8 cellular contexts compared by ENCODE assay signal in the genomic region with DNA sequence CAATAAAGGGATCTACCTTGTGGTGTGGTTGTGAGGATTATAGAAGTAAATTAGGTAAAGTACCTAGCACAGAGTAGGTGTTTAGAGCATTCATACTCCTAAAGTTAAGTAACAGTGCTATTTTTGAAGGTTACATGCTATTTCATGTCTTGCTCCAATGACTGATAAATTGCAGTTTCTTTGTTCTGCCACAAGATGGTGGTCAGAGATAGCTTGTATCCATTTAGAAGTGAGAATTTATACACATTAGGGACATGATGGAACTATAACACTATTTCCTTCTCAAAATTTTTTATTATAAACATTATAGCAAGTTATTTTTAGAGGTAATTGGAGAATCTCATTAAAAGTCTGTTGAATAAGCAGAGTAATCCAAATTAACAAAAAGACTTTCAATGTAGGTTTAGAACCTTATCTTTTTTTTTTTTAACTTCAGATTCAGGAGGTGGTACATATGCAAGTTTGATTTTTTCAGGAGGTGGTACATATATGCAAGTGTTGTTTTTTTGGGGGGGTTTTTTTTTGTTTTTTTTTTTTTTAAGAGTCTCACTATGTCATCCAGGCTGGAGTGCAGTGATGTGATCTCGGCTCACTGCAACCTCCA. TPM values are rescaled to one million over a fixed set of nuclear protein-coding genes. Genes with fewer than 3 reads are reported as not detected.
DNase-seq lines count a peak whose midpoint lies in the region; ATAC-seq, FAIRE-seq and TF ChIP-seq lines count a peak whose summit lies in the region.

No MANE protein-coding gene starts in this region.

- no peak overlapping the region for H3K4me3 ChIP-seq in astrocyte of the spinal cord (ENCODE audit: low read depth, low read length)

- DNase-seq in COLO829 (ENCODE audit: low spot score) (peak; percentile 31), NCI-H146 treated with DMSO at 0.1 percent for 48 hours (lab: John Stamatoyannopoulos, UW; ENCODE audit: unreplicated experiment) (peak; percentile 12), astrocyte of the spinal cord (ENCODE audit: low read depth, low spot score) (peak; percentile 55), kidney glomerular epithelial cell (lab: John Stamatoyannopoulos, UW) (peak; percentile 43), urothelium cell line (ENCODE audit: low spot score) (peak; percentile 34), mucosa of gallbladder (ENCODE audit: low spot score) (no peak), COR-L47 (lab: John Stamatoyannopoulos, UW) (no peak)

- in situ Hi-C loops in astrocyte of the spinal cord (cut with HindIII; ENCODE audit: low sequenced_read_pairs): no loop called here

- FAIRE-seq in urothelium cell line (lab: Jason Lieb, UNC): no peak

- peak; percentile 61 for TF ChIP-seq CTCF in astrocyte of the spinal cord (IDR thresholded peaks at IDR 0.05; ENCODE audit: low read depth, low read length)

- ATAC-seq in GM18520 (IDR thresholded peaks at IDR 0.05; ENCODE audit: unreplicated experiment): peak; percentile 41

RNA-seq across cellular contexts. Expression of a gene that starts 17.1 kb away (rescaled TPM):
- total RNA-seq in mucosa of gallbladder: 61.1 TPM

RNA-seq across cellular contexts. Expression of a gene that starts 17.4 kb away (rescaled TPM):
- total RNA-seq in mucosa of gallbladder: 31.6 TPM

Comparison
In these comparisons a context has a peak if more than half of its experiments do, and no peak if none do; other contexts are left out.
1. DNase-seq: peak in COLO829 (single experiment), NCI-H146 treated with DMSO at 0.1 percent for 48 hours (single experiment), astrocyte of the spinal cord (single experiment), kidney glomerular epithelial cell (single experiment) and urothelium cell line (single experiment); none in mucosa of gallbladder (single experiment) and COR-L47 (single experiment).